ENCODE assay signal across 17 cellular contexts in the genomic region with DNA sequence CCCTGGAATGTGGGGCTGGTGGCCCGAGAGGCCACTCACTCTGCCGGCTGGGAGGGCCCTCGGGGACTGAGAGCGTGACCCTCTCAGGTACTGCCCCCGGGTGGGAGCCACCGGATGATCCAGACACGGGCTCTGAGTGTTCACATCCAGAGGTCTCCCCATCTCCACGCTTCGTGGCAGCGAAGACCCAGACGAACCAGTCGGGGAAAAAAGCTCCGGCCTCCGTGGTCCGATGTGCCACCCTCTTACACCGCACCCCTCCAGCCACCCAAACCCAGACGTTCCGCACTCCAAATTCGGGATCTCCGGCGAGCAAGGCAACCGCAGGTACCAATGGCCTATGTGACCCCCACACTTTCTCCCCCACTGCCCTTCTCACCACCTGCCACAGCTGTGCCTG. TPM values are rescaled to one million over a fixed set of nuclear protein-coding genes. Genes with fewer than 3 reads are reported as not detected.
"Had no signal": no experiment of that assay in that cellular context is flagged by ENCODE, and none has a peak within 500 bp of the region (broad histone marks: within the 10 kb centered on the region; RNA-seq: fewer than 3 reads in every experiment).

No MANE protein-coding gene starts in this region.

- H3K4me1 ChIP-seq: psoas muscle had no signal

- H3K27me3 ChIP-seq: suprapubic skin had no signal

- DNase-seq: activated B cell treated with CpG ODN at 0.5 μM for 24 hours; activated CD4-positive, alpha-beta T cell treated with anti-CD3 and anti-CD28 coated beads, Interleukin-2, amount 10 ng/mL, durations not matched to agents 7 days and 5 days; activated naive CD4-positive, alpha-beta T cell; activated T-cell treated with anti-CD3 and anti-CD28 coated beads, Interleukin-2, amount 50 U/mL, for 72 hours; aorta; effector CD8-positive, alpha-beta T cell; kidney; naive B cell; nucleus accumbens; psoas muscle; stimulated activated CD4-positive, alpha-beta T cell treated with anti-CD3 and anti-CD28 coated beads, Interleukin-12 subunit alpha, Interleukin-12 subunit beta, amount 100 ng/mL, for 4 hours; stimulated activated naive CD4-positive, alpha-beta T cell; T-helper 17 cell had no signal

- H3K9me3 ChIP-seq: suprapubic skin had no signal

- H3K27ac ChIP-seq: epithelial cell of prostate, psoas muscle, suprapubic skin had no signal

- H3K4me1 Mint-ChIP-seq: activated B cell treated with CpG ODN at 0.5 μM for 24 hours; activated CD4-positive, alpha-beta T cell treated with anti-CD3 and anti-CD28 coated beads, Interleukin-2, amount 10 ng/mL, durations not matched to agents 7 days and 5 days; mesothelial cell of epicardium; naive B cell; T-helper 17 cell had no signal

- H3K4me3 Mint-ChIP-seq: activated B cell treated with CpG ODN at 0.5 μM for 24 hours; activated CD4-positive, alpha-beta T cell treated with anti-CD3 and anti-CD28 coated beads, Interleukin-2, amount 10 ng/mL, durations not matched to agents 7 days and 5 days; activated T-cell treated with anti-CD3 and anti-CD28 coated beads, Interleukin-2, amount 50 U/mL, for 72 hours; mesothelial cell of epicardium; naive B cell; T-helper 17 cell had no signal

- H3K27me3 Mint-ChIP-seq: activated B cell treated with CpG ODN at 0.5 μM for 24 hours; activated CD4-positive, alpha-beta T cell treated with anti-CD3 and anti-CD28 coated beads, Interleukin-2, amount 10 ng/mL, durations not matched to agents 7 days and 5 days; naive B cell; T-helper 17 cell had no signal

- H3K4me3 ChIP-seq: psoas muscle, suprapubic skin had no signal

- H3K27ac Mint-ChIP-seq: activated B cell treated with CpG ODN at 0.5 μM for 24 hours; activated CD4-positive, alpha-beta T cell treated with anti-CD3 and anti-CD28 coated beads, Interleukin-2, amount 10 ng/mL, durations not matched to agents 7 days and 5 days; activated T-cell treated with anti-CD3 and anti-CD28 coated beads, Interleukin-2, amount 50 U/mL, for 72 hours; mesothelial cell of epicardium; naive B cell; T-helper 17 cell had no signal

- ATAC-seq: activated T-cell treated with anti-CD3 and anti-CD28 coated beads, Interleukin-2, amount 50 U/mL, for 72 hours; psoas muscle; sciatic nerve; T-helper 17 cell had no signal

RNA-seq across cellular contexts. Expression of gene AMBP, which starts 49.5 kb away (rescaled TPM):
- total RNA-seq: activated B cell treated with CpG ODN at 0.5 μM for 24 hours; activated CD4-positive, alpha-beta T cell treated with anti-CD3 and anti-CD28 coated beads, Interleukin-2, amount 10 ng/mL, durations not matched to agents 7 days and 5 days; activated T-cell treated with anti-CD3 and anti-CD28 coated beads, Interleukin-2, amount 50 U/mL, for 72 hours; aorta; sciatic nerve; T-helper 17 cell had no signal
